Comparison of ENCODE assay signal across 30 cellular contexts in the genomic region with DNA sequence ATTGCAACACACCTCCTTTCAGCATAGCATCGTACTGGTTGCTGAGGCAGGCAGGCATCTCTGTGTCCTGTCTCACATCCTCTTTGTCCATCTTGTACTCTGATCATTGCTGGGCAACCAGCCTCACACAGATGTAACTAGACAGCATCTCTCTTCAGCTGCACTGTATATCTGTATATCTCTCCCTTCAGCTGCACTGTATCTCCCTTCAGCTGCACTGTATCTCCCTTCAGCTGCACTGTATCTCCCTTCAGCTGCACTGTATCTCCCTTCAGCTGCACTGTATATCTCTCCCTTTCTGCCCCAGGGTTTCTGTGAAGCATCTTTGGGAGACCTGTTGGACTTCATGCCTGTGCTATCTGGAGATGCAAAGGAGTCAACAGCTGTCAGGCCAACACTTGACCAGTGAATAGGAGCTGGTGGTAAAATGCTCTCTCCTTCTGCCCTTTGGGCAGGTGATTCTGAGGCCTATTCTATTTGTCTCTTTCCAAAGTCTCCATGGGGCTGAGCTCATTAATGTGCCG. TPM values are rescaled to one million over a fixed set of nuclear protein-coding genes. Genes with fewer than 3 reads are reported as not detected.
"Had no signal": no experiment of that assay in that cellular context is flagged by ENCODE, and none has a peak within 500 bp of the region (broad histone marks: within the 10 kb centered on the region; RNA-seq: fewer than 3 reads in every experiment).

No MANE protein-coding gene starts in this region.

- DNase-seq: activated CD4-positive, alpha-beta memory T cell treated with anti-CD3 and anti-CD28 coated beads, Interleukin-2, amount 10 ng/mL, durations not matched to agents 7 days and 5 days; activated CD4-positive, alpha-beta T cell treated with anti-CD3 and anti-CD28 coated beads for 1 hour; activated CD4-positive, alpha-beta T cell treated with anti-CD3 and anti-CD28 coated beads for 48 hours; activated CD4-positive, CD25-positive, alpha-beta regulatory T cell; activated CD8-positive, alpha-beta memory T cell treated with anti-CD3 and anti-CD28 coated beads for 24 hours; activated CD8-positive, alpha-beta memory T cell treated with anti-CD3 and anti-CD28 coated beads, Interleukin-2, amount 10 ng/mL, durations not matched to agents 7 days and 5 days; activated effector memory CD4-positive, alpha-beta T cell treated with anti-CD3 and anti-CD28 coated beads, Interleukin-2, amount 50 U/mL, for 16 hours; activated naive CD4-positive, alpha-beta T cell; activated naive CD4-positive, alpha-beta T cell treated with anti-CD3 and anti-CD28 coated beads, Interleukin-2, amount 50 U/mL, for 16 hours; activated naive CD8-positive, alpha-beta T cell treated with anti-CD3 and anti-CD28 coated beads for 36 hours; activated T-cell treated with anti-CD3 and anti-CD28 coated beads, Interleukin-2, amount 50 U/mL, for 1 hour; activated T-cell treated with anti-CD3 and anti-CD28 coated beads, Interleukin-2, amount 50 U/mL, for 72 hours; amniotic stem cell; aorta; brain microvascular endothelial cell; central memory CD4-positive, alpha-beta T cell; Karpas-422; KBM-7; NCI-H1436 treated with DMSO at 0.1 percent for 48 hours; NCI-H1930; NCI-H2081 treated with DMSO at 0.1 percent for 48 hours; NCI-H510A; NCI-H526; NCI-H774; SIG-M5; T1000; WERI-Rb-1 had no signal

- H3K27ac ChIP-seq: brain microvascular endothelial cell, WERI-Rb-1 had no signal

- H3K27me3 ChIP-seq: brain microvascular endothelial cell had no signal

- ATAC-seq: activated CD8-positive, alpha-beta memory T cell treated with anti-CD3 and anti-CD28 coated beads, Interleukin-2, amount 10 ng/mL, durations not matched to agents 7 days and 5 days; activated T-cell treated with anti-CD3 and anti-CD28 coated beads, Interleukin-2, amount 50 U/mL, for 72 hours; activated T-helper 17 cell treated with anti-CD3 and anti-CD28 coated beads, Interleukin-2, amount 50 U/mL, for 72 hours; Panc1 had no signal

- H3K36me3 ChIP-seq: brain microvascular endothelial cell, WERI-Rb-1 had no signal

RNA-seq across cellular contexts. Expression of gene TMEM178B, which starts 40.3 kb away (rescaled TPM):
- total RNA-seq: MCF 10A had no signal
